In the genomic region with DNA sequence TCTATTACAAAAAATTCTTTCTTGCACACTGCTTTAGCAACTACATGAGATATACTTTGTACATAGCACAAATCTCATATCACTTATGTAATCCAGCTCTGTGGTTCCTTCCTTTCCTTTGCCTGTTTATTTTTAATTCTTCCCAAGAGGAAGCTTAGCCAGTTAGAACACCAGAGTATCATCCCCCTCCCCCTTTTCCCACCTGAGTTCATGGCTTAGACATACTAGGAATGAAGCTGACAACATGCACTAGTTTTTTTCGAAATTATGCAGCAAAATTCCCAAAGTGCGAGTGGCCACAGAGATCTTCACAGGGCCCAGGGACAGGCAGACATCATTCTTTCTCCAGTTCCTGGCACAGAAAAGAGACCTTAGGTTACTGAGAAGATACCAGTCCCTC, we compare ENCODE assay signal across 17 cellular contexts. TPM values are rescaled to one million over a fixed set of nuclear protein-coding genes. Genes with fewer than 3 reads are reported as not detected.
A peak's percentile ranks its signal among the peaks of the same experiment; 100 is the strongest.
DNase-seq lines count a peak whose midpoint lies in the region; ATAC-seq, FAIRE-seq and TF ChIP-seq lines count a peak whose summit lies in the region.
"Had no signal": no experiment of that assay in that cellular context is flagged by ENCODE, and none has a peak within 500 bp of the region (broad histone marks: within the 10 kb centered on the region; RNA-seq: fewer than 3 reads in every experiment).

No MANE protein-coding gene starts in this region.

- H4K20me1 ChIP-seq in HepG2 (ENCODE audit: insufficient read depth, low read length) = no peaks in the 10 kb centered on the region

- H3K4me2 ChIP-seq in HepG2 (ENCODE audit: low read depth, low read length) = no peak overlapping the region

- H3K9me3 Mint-ChIP-seq in natural killer cell = no peaks in the 10 kb centered on the region
- H3K9me3 Mint-ChIP-seq: stimulated activated effector memory CD8-positive, alpha-beta T cell treated with anti-CD3 and anti-CD28 coated beads, Interleukin-12 subunit alpha, Interleukin-12 subunit beta, amount 100 ng/mL, for 72 hours had no signal

- ATAC-seq in heart left ventricle (no peak), Right ventricle myocardium superior (ENCODE audit: poor library complexity) (no peak), lung (ENCODE audit: insufficient read depth, low FRiP score) (no peak), HG02588 (IDR thresholded peaks at IDR 0.05; ENCODE audit: unreplicated experiment) (no peak), HepG2 (no peak), natural killer cell (no peak)
- ATAC-seq: activated CD8-positive, alpha-beta T cell treated with anti-CD3 and anti-CD28 coated beads for 36 hours; CD8-positive, alpha-beta T cell; esophagus mucosa; stimulated activated effector memory CD8-positive, alpha-beta T cell treated with anti-CD3 and anti-CD28 coated beads, Interleukin-12 subunit alpha, Interleukin-12 subunit beta, amount 100 ng/mL, for 72 hours had no signal

- TF ChIP-seq POLR2A in heart left ventricle (IDR thresholded peaks at IDR 0.05) (no peak), uterus (IDR thresholded peaks at IDR 0.05) (no peak), HepG2 (IDR thresholded peaks at IDR 0.05; ENCODE audit: insufficient read depth in 1 of 2, low read depth in 2 of 2, low read length in 2 of 2) (no peak)

- H3K27ac ChIP-seq in heart left ventricle = peak overlapping the region in 9 of 12 donors; percentile 5 to 74 (median 50)
- peak overlapping the region; percentile 71 for H3K27ac ChIP-seq in brain microvascular endothelial cell
- peak overlapping the region; percentile 45 to 56 for H3K27ac ChIP-seq in lung (ENCODE audit: low read depth in 1 of 2, low read length in 1 of 2)
- H3K27ac ChIP-seq in uterus = peak overlapping the region; percentile 7 to 28
- H3K27ac ChIP-seq in HepG2 (ENCODE audit: extremely low read length, insufficient read depth, low read length) = no peak overlapping the region

- H3K4me1 ChIP-seq in heart left ventricle (peaks cover 9 to 97% (median 77%) of the 10 kb centered on the region in 12 donors), lung (ENCODE audit: control insufficient read depth in 2 of 2, insufficient read depth in 2 of 2, low read length in 2 of 2) (peaks cover 13 to 75% of the 10 kb centered on the region in 2 donors), uterus (no peaks in the 10 kb centered on the region), HepG2 (ENCODE audit: insufficient read depth, low read length) (no peaks in the 10 kb centered on the region)

- DNase-seq in heart left ventricle (no peak), Right ventricle myocardium superior (no peak), brain microvascular endothelial cell (peak; percentile 47), lung (ENCODE audit: low spot score) (no peak), uterus (no peak), HepG2 (ENCODE audit: low spot score) (no peak), natural killer cell (no peak)
- DNase-seq: 8988T; activated CD8-positive, alpha-beta T cell treated with anti-CD3 and anti-CD28 coated beads for 36 hours; amniotic stem cell; CD8-positive, alpha-beta T cell; KBM-7; NCI-H1105; NCI-H2227 treated with DMSO at 0.1 percent for 48 hours had no signal

- intact Hi-C loops in heart left ventricle (cut with DNase I) = no loop called here
- intact Hi-C loops in Right ventricle myocardium superior (cut with DNase I) = no loop called here
- intact Hi-C loops in uterus (cut with DNase I; ENCODE audit: low total_unique reads) = no loop called here
- intact Hi-C loops in HepG2 (cut with micrococcal nuclease; ENCODE audit: unreplicated experiment) = no loop called here
- intact Hi-C loops in natural killer cell (cut with micrococcal nuclease) = no loop called here

- no peaks in the 10 kb centered on the region for H3K4me1 Mint-ChIP-seq in natural killer cell
- H3K4me1 Mint-ChIP-seq: stimulated activated effector memory CD8-positive, alpha-beta T cell treated with anti-CD3 and anti-CD28 coated beads, Interleukin-12 subunit alpha, Interleukin-12 subunit beta, amount 100 ng/mL, for 72 hours had no signal

- H3K27me3 ChIP-seq in heart left ventricle = no peaks in the 10 kb centered on the region
- H3K27me3 ChIP-seq in brain microvascular endothelial cell (replicated peaks) = no peaks in the 10 kb centered on the region
- no peaks in the 10 kb centered on the region for H3K27me3 ChIP-seq in lung (ENCODE audit: control insufficient read depth, insufficient read depth)
- no peaks in the 10 kb centered on the region for H3K27me3 ChIP-seq in uterus
- H3K27me3 ChIP-seq in HepG2 (ENCODE audit: control insufficient read depth in 1 of 2, insufficient read depth in 2 of 2, low read length in 2 of 2) = no peaks in the 10 kb centered on the region

- CTCF ChIA-PET in HepG2 (lab: Yijun Ruan, JAX; ENCODE audit: low intra/inter-chr PET ratio, low total read pairs) = no interaction called here

- no peaks in the 10 kb centered on the region for H3K9me3 ChIP-seq in heart left ventricle
- peaks cover 0 to 3% of the 10 kb centered on the region in 2 donors for H3K9me3 ChIP-seq in lung (ENCODE audit: control insufficient read depth in 2 of 2, insufficient read depth in 1 of 2, low read length in 1 of 2)
- no peaks in the 10 kb centered on the region for H3K9me3 ChIP-seq in uterus
- no peaks in the 10 kb centered on the region for H3K9me3 ChIP-seq in HepG2 (ENCODE audit: low read length)

- no peak overlapping the region for H3K9ac ChIP-seq in HepG2 (ENCODE audit: insufficient read depth, low read depth, low read length)

- H3K36me3 ChIP-seq in heart left ventricle = peaks cover 0 to 92% (median 13%) of the 10 kb centered on the region in 9 donors
- H3K36me3 ChIP-seq in brain microvascular endothelial cell (replicated peaks) = peaks cover 40% of the 10 kb centered on the region
- H3K36me3 ChIP-seq in lung (ENCODE audit: control insufficient read depth in 2 of 2, insufficient read depth in 2 of 2, low read length in 2 of 2) = peaks cover 4 to 12% of the 10 kb centered on the region in 2 donors
- H3K36me3 ChIP-seq in uterus = no peaks in the 10 kb centered on the region
- H3K36me3 ChIP-seq in HepG2 (replicated peaks in 1 of 2; ENCODE audit: control insufficient read depth in 1 of 2, insufficient read depth in 2 of 2, low read length in 2 of 2) = no peaks in the 10 kb centered on the region

- H3K4me3 Mint-ChIP-seq in natural killer cell = no peak overlapping the region
- H3K4me3 Mint-ChIP-seq: activated CD8-positive, alpha-beta T cell treated with anti-CD3 and anti-CD28 coated beads for 36 hours; CD8-positive, alpha-beta T cell; stimulated activated effector memory CD8-positive, alpha-beta T cell treated with anti-CD3 and anti-CD28 coated beads, Interleukin-12 subunit alpha, Interleukin-12 subunit beta, amount 100 ng/mL, for 72 hours had no signal

- H3K79me2 ChIP-seq in HepG2 (ENCODE audit: insufficient read depth, low read length) = no peaks in the 10 kb centered on the region

- no TSS peak for BruUV-seq in HepG2 (replicated peaks; lab: Mats Ljungman, UMichigan)

- 55 to 74% (median 63%) methylated on average over 2 of the region's 2 CpGs for WGBS in heart left ventricle, 4 donors
- 67 to 81% methylated on average over 2 of the region's 2 CpGs for WGBS in lung, 2 donors
- WGBS in HepG2 (ENCODE audit: low lambda C conversion rate) = 45% methylated on average over 2 of the region's 2 CpGs

- H3K27ac Mint-ChIP-seq in natural killer cell = no peak overlapping the region
- H3K27ac Mint-ChIP-seq: activated CD8-positive, alpha-beta T cell treated with anti-CD3 and anti-CD28 coated beads for 36 hours; CD8-positive, alpha-beta T cell; stimulated activated effector memory CD8-positive, alpha-beta T cell treated with anti-CD3 and anti-CD28 coated beads, Interleukin-12 subunit alpha, Interleukin-12 subunit beta, amount 100 ng/mL, for 72 hours had no signal

- no peak for TF ChIP-seq RAD21 in HepG2 (CRISPR knock-in tag; IDR thresholded peaks at IDR 0.05)

- POLR2A ChIA-PET in HepG2 (lab: Yijun Ruan, JAX) = no interaction called here

- no peaks in the 10 kb centered on the region for H3K36me3 Mint-ChIP-seq in natural killer cell
- H3K36me3 Mint-ChIP-seq: CD8-positive, alpha-beta T cell; stimulated activated effector memory CD8-positive, alpha-beta T cell treated with anti-CD3 and anti-CD28 coated beads, Interleukin-12 subunit alpha, Interleukin-12 subunit beta, amount 100 ng/mL, for 72 hours had no signal

- H3K4me3 ChIP-seq in heart left ventricle = no peak overlapping the region
- H3K4me3 ChIP-seq in brain microvascular endothelial cell (ENCODE audit: low read depth, low read length) = no peak overlapping the region
- no peak overlapping the region for H3K4me3 ChIP-seq in lung
- H3K4me3 ChIP-seq in uterus = no peak overlapping the region
- no peak overlapping the region for H3K4me3 ChIP-seq in HepG2 (replicated peaks in 1 of 3; ENCODE audit: insufficient read depth in 1 of 3, low read depth in 2 of 3, low read length in 3 of 3)

- TF ChIP-seq EP300 in HepG2 (IDR thresholded peaks at IDR 0.05; ENCODE audit: low read depth in 2 of 2, low read length in 2 of 2) (no peak), HepG2 (CRISPR knock-in tag; IDR thresholded peaks at IDR 0.05; ENCODE audit: borderline replicate concordance) (no peak)

- FAIRE-seq in HepG2 (lab: Jason Lieb, UNC) = no peak

- TF ChIP-seq CTCF in heart left ventricle (IDR thresholded peaks at IDR 0.05) (no peak), brain microvascular endothelial cell (IDR thresholded peaks at IDR 0.05; ENCODE audit: low read depth, low read length, missing control alignments) (no peak), lung (IDR thresholded peaks at IDR 0.05; ENCODE audit: control extremely low read depth, extremely low read depth) (no peak), uterus (IDR thresholded peaks at IDR 0.05) (no peak), HepG2 (CRISPR knock-in tag; IDR thresholded peaks at IDR 0.05) (no peak), natural killer cell (IDR thresholded peaks at IDR 0.05) (no peak)

- peaks cover 11 to 57% of the 10 kb centered on the region in 2 donors for H3K27me3 Mint-ChIP-seq in natural killer cell (ENCODE audit: low read depth in 2 of 2)

- in situ Hi-C loops in brain microvascular endothelial cell (cut with HindIII; ENCODE audit: low pct_ligation_motif_present, low sequenced_read_pairs) (no loop called here), HepG2 (cut with HindIII; ENCODE audit: extremely low pct_ligation_motif_present, low pct_unique_long_range_greater_than_20kb) (no loop called here)

- no peak overlapping the region for H2AFZ ChIP-seq in HepG2 (ENCODE audit: low read length)

RNA-seq across cellular contexts. Expression of gene CAV1, which starts 17.8 kb away (rescaled TPM):
- total RNA-seq in heart left ventricle (100 to 1,000 TPM; 216 to 408 (median 281) TPM), Right ventricle myocardium superior (300 TPM), lung (100 to 1,000 TPM; 460 to 616 TPM), uterus (100 to 1,000 TPM; 183 to 351 (median 300) TPM), HepG2 (2016; rRNA removed; fragmentation: Illumina TruSeq; extraction: Trizol) (not detected in 2 replicates), natural killer cell (not detected)
- polyA plus RNA-seq in heart left ventricle (100 to 1,000 TPM; 125 to 297 TPM), lung (100 to 1,000 TPM; 121 to 187 TPM), HepG2 (2011; rRNA removed) (0.08 and 0.40 TPM in 2 replicates)
- total RNA-seq in HepG2 (2016; cell fraction: cytosol; rRNA removed; fragmentation: Illumina TruSeq; extraction: Trizol; ENCODE audit: low read depth) = not detected in 2 replicates
- not detected in 2 replicates for total RNA-seq in HepG2 (2016; cell fraction: insoluble cytoplasmic fraction; rRNA removed; fragmentation: Illumina TruSeq; extraction: Trizol)
- not detected in 2 replicates for total RNA-seq in HepG2 (2016; cell fraction: membrane; rRNA removed; fragmentation: Illumina TruSeq; extraction: Trizol)
- not detected in 2 replicates for total RNA-seq in HepG2 (2016; cell fraction: nucleus; rRNA removed; fragmentation: Illumina TruSeq; extraction: Trizol)
- polyA plus RNA-seq in HepG2 (2011; cell fraction: cytosol; rRNA removed) = 0.10 and 0.36 TPM in 2 replicates
- 0.10 TPM in 1 of 2 replicates, not detected in the other for polyA plus RNA-seq in HepG2 (2011; cell fraction: nucleus; rRNA removed)
- polyA plus RNA-seq in HepG2 (2012) = 0.13 TPM in 1 of 2 replicates, not detected in the other
- polyA plus RNA-seq in HepG2 (2016; cell fraction: cytosol; fragmentation: Illumina TruSeq; extraction: Trizol; ENCODE audit: low read depth) = not detected in 2 replicates
- not detected in 2 replicates for polyA plus RNA-seq in HepG2 (2016; cell fraction: insoluble cytoplasmic fraction; fragmentation: Illumina TruSeq; extraction: Trizol; ENCODE audit: low read depth)
- polyA plus RNA-seq in HepG2 (2016; cell fraction: membrane; fragmentation: Illumina TruSeq; extraction: Trizol; ENCODE audit: low read depth) = not detected in 2 replicates
- not detected in 2 replicates for polyA plus RNA-seq in HepG2 (2016; cell fraction: nucleus; fragmentation: Illumina TruSeq; extraction: Trizol; ENCODE audit: insufficient read depth, low read depth)
- 31.2 TPM in 1 of 2 replicates, not detected in the other for polyA minus RNA-seq in HepG2 (2011; rRNA and poly(A)+ RNA removed; ENCODE audit: low replicate concordance)
- not detected in 2 replicates for polyA minus RNA-seq in HepG2 (2011; cell fraction: cytosol; rRNA and poly(A)+ RNA removed)
- polyA minus RNA-seq in HepG2 (2011; cell fraction: nucleus; rRNA and poly(A)+ RNA removed) = not detected in 2 replicates
- total RNA-seq: CD8-positive, alpha-beta T cell had no signal

RNA-seq across cellular contexts. Expression of gene CAV2, which starts 43.1 kb away (rescaled TPM):
- 100 to 1,000 TPM; 189 to 345 (median 237) TPM for total RNA-seq in heart left ventricle
- 100 to 1,000 TPM in 1 of 2 donors, 10 to 100 TPM in 1; 66.3 to 236 TPM for polyA plus RNA-seq in heart left ventricle
- 183 TPM for total RNA-seq in Right ventricle myocardium superior
- 100 to 1,000 TPM; 143 to 214 TPM for total RNA-seq in lung
- polyA plus RNA-seq in lung = 10 to 100 TPM; 57.9 to 68.5 TPM
- 100 to 1,000 TPM in 1 of 4 donors, 10 to 100 TPM in 3; 33.3 to 105 (median 86.0) TPM for total RNA-seq in uterus
- 0.09 and 0.24 TPM in 2 replicates for total RNA-seq in HepG2 (2016; rRNA removed; fragmentation: Illumina TruSeq; extraction: Trizol)
- total RNA-seq in HepG2 (2016; cell fraction: cytosol; rRNA removed; fragmentation: Illumina TruSeq; extraction: Trizol; ENCODE audit: low read depth) = not detected in 2 replicates
- total RNA-seq in HepG2 (2016; cell fraction: insoluble cytoplasmic fraction; rRNA removed; fragmentation: Illumina TruSeq; extraction: Trizol) = 0.17 and 0.24 TPM in 2 replicates
- 0.21 and 0.25 TPM in 2 replicates for total RNA-seq in HepG2 (2016; cell fraction: membrane; rRNA removed; fragmentation: Illumina TruSeq; extraction: Trizol)
- total RNA-seq in HepG2 (2016; cell fraction: nucleus; rRNA removed; fragmentation: Illumina TruSeq; extraction: Trizol) = not detected in 2 replicates
- polyA plus RNA-seq in HepG2 (2011; rRNA removed) = 0.18 and 0.42 TPM in 2 replicates
- 0.13 and 0.26 TPM in 2 replicates for polyA plus RNA-seq in HepG2 (2011; cell fraction: cytosol; rRNA removed)
- polyA plus RNA-seq in HepG2 (2011; cell fraction: nucleus; rRNA removed) = 0.05 TPM in 1 of 2 replicates, not detected in the other
- polyA plus RNA-seq in HepG2 (2012) = 0.20 TPM in 1 of 2 replicates, not detected in the other
- 0.09 and 0.12 TPM in 2 replicates for polyA plus RNA-seq in HepG2 (2016; cell fraction: cytosol; fragmentation: Illumina TruSeq; extraction: Trizol; ENCODE audit: low read depth)
- not detected in 2 replicates for polyA plus RNA-seq in HepG2 (2016; cell fraction: insoluble cytoplasmic fraction; fragmentation: Illumina TruSeq; extraction: Trizol; ENCODE audit: low read depth)
- 0.28 and 0.46 TPM in 2 replicates for polyA plus RNA-seq in HepG2 (2016; cell fraction: membrane; fragmentation: Illumina TruSeq; extraction: Trizol; ENCODE audit: low read depth)
- not detected in 2 replicates for polyA plus RNA-seq in HepG2 (2016; cell fraction: nucleus; fragmentation: Illumina TruSeq; extraction: Trizol; ENCODE audit: insufficient read depth, low read depth)
- polyA minus RNA-seq in HepG2 (2011; rRNA and poly(A)+ RNA removed; ENCODE audit: low replicate concordance) = 0.04 and 22.5 TPM in 2 replicates
- 0.18 TPM in 1 of 2 replicates, not detected in the other for polyA minus RNA-seq in HepG2 (2011; cell fraction: cytosol; rRNA and poly(A)+ RNA removed)
- not detected in 2 replicates for polyA minus RNA-seq in HepG2 (2011; cell fraction: nucleus; rRNA and poly(A)+ RNA removed)
- 1 to 10 TPM in 1 of 3 donors, not detected in 2; 1.9 TPM for total RNA-seq in natural killer cell
- total RNA-seq: activated CD8-positive, alpha-beta T cell treated with anti-CD3 and anti-CD28 coated beads for 36 hours; CD8-positive, alpha-beta T cell had no signal

Comparison
In these comparisons a context has a peak if more than half of its experiments do, and no peak if none do; other contexts are left out.
1. RNA of gene CAV1, which starts 17.8 kb away (total RNA-seq): 460 to 616 TPM in lung, 183 to 351 TPM in uterus, 300 TPM in Right ventricle myocardium superior (single experiment) and 216 to 408 TPM in heart left ventricle; not detected in natural killer cell and not detected in HepG2; every median in the first group is over 100 times any median in the second.
2. RNA of gene CAV2, which starts 43.1 kb away (total RNA-seq): 189 to 345 TPM in heart left ventricle, 143 to 214 TPM in lung, 183 TPM in Right ventricle myocardium superior (single experiment) and 33.3 to 105 TPM in uterus; 1.9 TPM in natural killer cell and 0.09 to 0.25 TPM in HepG2; every median in the first group is over 10 times any median in the second.